Comparison of ENCODE assay signal across 16 cellular contexts in genomic region chr11:20489948-20490347, GRCh38.
DNase-seq lines count a peak whose midpoint lies in the region; ATAC-seq, FAIRE-seq and TF ChIP-seq lines count a peak whose summit lies in the region.
"Had no signal": no experiment of that assay in that cellular context is flagged by ENCODE, and none has a peak within 500 bp of the region (broad histone marks: within the 10 kb centered on the region; RNA-seq: fewer than 3 reads in every experiment).

No MANE protein-coding gene starts in this region.

- no peaks in the 10 kb centered on the region for H3K9me3 ChIP-seq in pancreas

- DNase-seq in putamen (ENCODE audit: low spot score), result no peak
- no peak for DNase-seq in T-cell
- DNase-seq in GOT3 (lab: John Stamatoyannopoulos, UW), result no peak
- DNase-seq in pancreas, result no peak
- DNase-seq: activated CD8-positive, alpha-beta memory T cell treated with anti-CD3 and anti-CD28 coated beads, Interleukin-2, amount 10 ng/mL, durations not matched to agents 7 days and 5 days; amygdala; C1 segment of cervical spinal cord; effector memory CD4-positive, alpha-beta T cell; left colon; MM.1S; stimulated activated CD4-positive, alpha-beta T cell treated with anti-CD3 and anti-CD28 coated beads, Interleukin-12 subunit alpha, Interleukin-12 subunit beta, amount 100 ng/mL, for 4 hours; T-helper 17 cell had no signal

- H3K4me3 Mint-ChIP-seq in T-cell, result no peak overlapping the region
- H3K4me3 Mint-ChIP-seq: activated CD8-positive, alpha-beta memory T cell treated with anti-CD3 and anti-CD28 coated beads, Interleukin-2, amount 10 ng/mL, durations not matched to agents 7 days and 5 days; T-helper 17 cell had no signal

- H3K9me3 Mint-ChIP-seq in T-cell, result no peaks in the 10 kb centered on the region

- H3K27me3 ChIP-seq in pancreas, result no peaks in the 10 kb centered on the region

- H3K4me1 ChIP-seq in pancreas, result peaks cover 0 to 4% (median 0%) of the 10 kb centered on the region in 3 donors

- intact Hi-C loops in pancreas (cut with DNase I), result no loop called here

- peaks cover 24% of the 10 kb centered on the region for H3K36me3 Mint-ChIP-seq in T-cell

- CTCF ChIA-PET in T-cell (lab: Charles Lee), result no interaction called here

- no peaks in the 10 kb centered on the region for H3K27me3 Mint-ChIP-seq in T-cell
- H3K27me3 Mint-ChIP-seq: activated CD8-positive, alpha-beta memory T cell treated with anti-CD3 and anti-CD28 coated beads, Interleukin-2, amount 10 ng/mL, durations not matched to agents 7 days and 5 days; T-helper 17 cell had no signal

- whole genome bisulfite sequencing in pancreas, 2 donors, result 92 to 93% methylated on average over 1 of the region's 1 CpG

- TF ChIP-seq CTCF in pancreas (IDR thresholded peaks at IDR 0.05), result no peak

- POLR2A ChIA-PET in T-cell (lab: Charles Lee), result no interaction called here

- peaks cover 0 to 6% (median 0%) of the 10 kb centered on the region in 3 donors for H3K4me1 Mint-ChIP-seq in T-cell
- H3K4me1 Mint-ChIP-seq: activated CD8-positive, alpha-beta memory T cell treated with anti-CD3 and anti-CD28 coated beads, Interleukin-2, amount 10 ng/mL, durations not matched to agents 7 days and 5 days; T-helper 17 cell had no signal

- no peak overlapping the region for H3K27ac ChIP-seq in pancreas

- no peak overlapping the region for H3K27ac Mint-ChIP-seq in T-cell
- H3K27ac Mint-ChIP-seq: activated CD8-positive, alpha-beta memory T cell treated with anti-CD3 and anti-CD28 coated beads, Interleukin-2, amount 10 ng/mL, durations not matched to agents 7 days and 5 days; T-helper 17 cell had no signal

- ATAC-seq in GM18498 (IDR thresholded peaks at IDR 0.05; ENCODE audit: unreplicated experiment) (peak; percentile 85), GM19043 (IDR thresholded peaks at IDR 0.05; ENCODE audit: low read depth, unreplicated experiment) (peak; percentile 78), HG02678 (IDR thresholded peaks at IDR 0.05; ENCODE audit: unreplicated experiment) (peak; percentile 88), HG03469 (IDR thresholded peaks at IDR 0.05; ENCODE audit: unreplicated experiment) (peak; percentile 79), T-cell (replicated peaks in 1 of 4) (no peak), pancreas (no peak)
- ATAC-seq: activated CD8-positive, alpha-beta memory T cell treated with anti-CD3 and anti-CD28 coated beads, Interleukin-2, amount 10 ng/mL, durations not matched to agents 7 days and 5 days; left colon; T-helper 17 cell had no signal

- FAIRE-seq in pancreas (lab: Jason Lieb, UNC), result no peak

- no peak overlapping the region for H3K4me3 ChIP-seq in pancreas

- H3K36me3 ChIP-seq in pancreas, result no peaks in the 10 kb centered on the region

Comparison
In these comparisons a context has a peak if more than half of its experiments do, and no peak if none do; other contexts are left out.
1. ATAC-seq: peak in GM18498 (single experiment), GM19043 (single experiment), HG02678 (single experiment) and HG03469 (single experiment); none in T-cell (0 of 4) and pancreas (0 of 4).